In the genomic region with DNA sequence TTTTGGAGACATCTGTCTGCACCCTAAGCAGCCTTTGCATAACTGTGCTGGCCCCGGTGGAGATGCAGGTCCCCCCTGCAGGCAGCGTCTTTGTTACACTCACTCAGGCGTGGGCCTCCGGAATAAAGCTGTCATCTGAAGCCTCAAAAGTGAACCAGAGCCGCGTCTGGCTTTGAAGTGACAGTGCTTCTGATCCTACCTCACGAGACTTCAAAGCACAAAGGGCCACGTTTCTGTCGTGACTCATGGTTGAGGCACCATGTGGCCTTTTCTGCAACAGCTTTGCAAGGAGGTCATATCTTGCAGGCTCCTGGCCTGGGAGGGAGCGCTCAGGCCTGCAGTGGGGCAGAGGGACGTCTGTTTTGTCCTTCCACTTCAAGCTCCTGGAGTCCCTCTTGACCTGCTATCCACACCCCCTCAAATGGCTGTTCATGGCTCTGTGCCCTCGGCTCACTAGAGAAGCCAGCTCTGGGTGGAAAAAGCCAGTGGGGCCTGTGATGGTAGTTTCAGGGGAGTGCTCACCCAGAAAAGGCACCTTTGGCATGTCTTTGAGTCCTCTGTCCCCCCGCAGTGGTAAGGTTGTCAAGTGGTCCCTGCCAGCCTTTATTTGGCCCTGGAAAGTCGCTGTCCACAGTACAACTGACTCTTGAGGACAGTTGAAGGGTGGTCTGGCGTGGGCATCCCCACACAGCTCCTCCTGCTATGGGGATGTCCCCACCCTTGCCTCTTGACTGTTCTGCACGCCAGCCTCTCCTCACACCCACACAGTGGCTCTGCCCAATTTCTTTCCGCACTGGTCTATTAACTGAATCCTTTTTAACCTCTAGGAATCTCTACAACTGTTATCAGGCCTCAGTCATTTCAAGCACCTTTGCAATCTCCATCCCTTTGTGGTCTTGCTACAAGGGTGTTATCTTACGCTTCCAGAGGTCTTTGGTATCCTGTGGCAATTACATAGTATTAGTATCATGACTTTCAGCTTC, we compare ENCODE assay signal across 10 cellular contexts.
DNase-seq lines count a peak whose midpoint lies in the region; ATAC-seq and TF ChIP-seq lines count a peak whose summit lies in the region.
"Had no signal": no experiment of that assay in that cellular context is flagged by ENCODE, and none has a peak within 500 bp of the region (broad histone marks: within the 10 kb centered on the region; RNA-seq: fewer than 3 reads in every experiment).

No MANE protein-coding gene starts in this region.

- no peak overlapping the region for H3K4me3 ChIP-seq in DND-41 (ENCODE audit: low read depth in 1 of 2, low read length in 2 of 2)
- H3K4me3 ChIP-seq: ovary had no signal

- no peaks in the 10 kb centered on the region for H3K36me3 ChIP-seq in DND-41 (ENCODE audit: insufficient read depth, low read length)
- H3K36me3 ChIP-seq: ovary had no signal

- no peaks in the 10 kb centered on the region for H3K79me2 ChIP-seq in DND-41 (ENCODE audit: insufficient read depth, low read length)

- no peaks in the 10 kb centered on the region for H3K4me1 ChIP-seq in DND-41 (ENCODE audit: insufficient read depth, low read length)

- peak; percentile 71 for DNase-seq in DND-41
- peak; percentile 82 to 84 for DNase-seq in activated CD4-positive, alpha-beta T cell treated with anti-CD3 and anti-CD28 coated beads for 24 hours (ENCODE audit: low read depth in 2 of 2)
- DNase-seq in central memory CD8-positive, alpha-beta T cell (ENCODE audit: low spot score in 2 of 2) = no peak
- peak; percentile 75 to 81 for DNase-seq in stimulated activated CD4-positive, alpha-beta T cell treated with anti-CD3 and anti-CD28 coated beads, Interleukin-1b, Interleukin-23, amount 100 ng/mL, for 4 hours (ENCODE audit: low read depth in 2 of 2)
- no peak for DNase-seq in SIG-M5 treated with dmso at 0.1 percent for 504 hours (lab: John Stamatoyannopoulos, UW; ENCODE audit: unreplicated experiment)
- DNase-seq in COLO668 (lab: John Stamatoyannopoulos, UW; ENCODE audit: unreplicated experiment) = no peak
- DNase-seq in SHP77 (lab: John Stamatoyannopoulos, UW) = no peak

- H3K9me3 ChIP-seq in DND-41 (ENCODE audit: insufficient read depth, low read length, severe bottlenecking) = no peaks in the 10 kb centered on the region
- H3K9me3 ChIP-seq: ovary had no signal

- H2AFZ ChIP-seq in DND-41 (ENCODE audit: low read depth, low read length) = no peak overlapping the region

- no peak overlapping the region for H3K4me3 Mint-ChIP-seq in central memory CD8-positive, alpha-beta T cell

- peaks cover 12% of the 10 kb centered on the region for H3K27me3 ChIP-seq in DND-41 (ENCODE audit: insufficient read depth, low read length, poor library complexity)
- H3K27me3 ChIP-seq: ovary had no signal

- H3K27ac Mint-ChIP-seq in central memory CD8-positive, alpha-beta T cell (ENCODE audit: low read depth) = no peak overlapping the region

- no peak overlapping the region for H3K27ac ChIP-seq in DND-41 (ENCODE audit: low read length)
- H3K27ac ChIP-seq: KMS-11, ovary had no signal

- no peak overlapping the region for H3K9ac ChIP-seq in DND-41 (ENCODE audit: low read depth, low read length)
- H3K9ac ChIP-seq: KMS-11 had no signal

- H4K20me1 ChIP-seq in DND-41 (ENCODE audit: insufficient read depth, low read length) = no peaks in the 10 kb centered on the region; the same call in 1 of the 2 replicates

- no peaks in the 10 kb centered on the region for H3K9me3 Mint-ChIP-seq in central memory CD8-positive, alpha-beta T cell

- peaks cover 10% of the 10 kb centered on the region for H3K27me3 Mint-ChIP-seq in central memory CD8-positive, alpha-beta T cell

- peaks cover 6% of the 10 kb centered on the region for H3K36me3 Mint-ChIP-seq in central memory CD8-positive, alpha-beta T cell (ENCODE audit: insufficient read depth)

- peak; percentile 87 for ATAC-seq in DND-41 (ENCODE audit: insufficient read depth, low read depth)
- ATAC-seq in central memory CD8-positive, alpha-beta T cell (replicated peaks; ENCODE audit: extremely low read depth, poor library complexity, severe bottlenecking) = peak; percentile 80
- no peak for ATAC-seq in SK-N-SH treated with all-trans-retinoic acid at 6 μM for 48 hours

- H3K4me2 ChIP-seq in DND-41 (ENCODE audit: insufficient read depth, low read length) = no peak overlapping the region
- H3K4me2 ChIP-seq: KMS-11 had no signal

- no peak for TF ChIP-seq CTCF in DND-41 (IDR thresholded peaks at IDR 0.05; ENCODE audit: borderline replicate concordance, extremely low read depth, low read length, poor library complexity, severe bottlenecking)

- H3K4me1 Mint-ChIP-seq in central memory CD8-positive, alpha-beta T cell = peaks cover 27% of the 10 kb centered on the region

TF ChIP-seq in SK-N-SH treated with all-trans-retinoic acid at 6 μM for 48 hours, 23 proteins besides CTCF, POLR2A, EP300 and RAD21:
- no peak for TF ChIP-seq GLIS3 (CRISPR knock-in tag; IDR thresholded peaks at IDR 0.05)
- TF ChIP-seq OSR1 (CRISPR knock-in tag; IDR thresholded peaks at IDR 0.05) = no peak
- TF ChIP-seq RARB (CRISPR knock-in tag; IDR thresholded peaks at IDR 0.05) = no peak
- TF ChIP-seq, protein P1, sequence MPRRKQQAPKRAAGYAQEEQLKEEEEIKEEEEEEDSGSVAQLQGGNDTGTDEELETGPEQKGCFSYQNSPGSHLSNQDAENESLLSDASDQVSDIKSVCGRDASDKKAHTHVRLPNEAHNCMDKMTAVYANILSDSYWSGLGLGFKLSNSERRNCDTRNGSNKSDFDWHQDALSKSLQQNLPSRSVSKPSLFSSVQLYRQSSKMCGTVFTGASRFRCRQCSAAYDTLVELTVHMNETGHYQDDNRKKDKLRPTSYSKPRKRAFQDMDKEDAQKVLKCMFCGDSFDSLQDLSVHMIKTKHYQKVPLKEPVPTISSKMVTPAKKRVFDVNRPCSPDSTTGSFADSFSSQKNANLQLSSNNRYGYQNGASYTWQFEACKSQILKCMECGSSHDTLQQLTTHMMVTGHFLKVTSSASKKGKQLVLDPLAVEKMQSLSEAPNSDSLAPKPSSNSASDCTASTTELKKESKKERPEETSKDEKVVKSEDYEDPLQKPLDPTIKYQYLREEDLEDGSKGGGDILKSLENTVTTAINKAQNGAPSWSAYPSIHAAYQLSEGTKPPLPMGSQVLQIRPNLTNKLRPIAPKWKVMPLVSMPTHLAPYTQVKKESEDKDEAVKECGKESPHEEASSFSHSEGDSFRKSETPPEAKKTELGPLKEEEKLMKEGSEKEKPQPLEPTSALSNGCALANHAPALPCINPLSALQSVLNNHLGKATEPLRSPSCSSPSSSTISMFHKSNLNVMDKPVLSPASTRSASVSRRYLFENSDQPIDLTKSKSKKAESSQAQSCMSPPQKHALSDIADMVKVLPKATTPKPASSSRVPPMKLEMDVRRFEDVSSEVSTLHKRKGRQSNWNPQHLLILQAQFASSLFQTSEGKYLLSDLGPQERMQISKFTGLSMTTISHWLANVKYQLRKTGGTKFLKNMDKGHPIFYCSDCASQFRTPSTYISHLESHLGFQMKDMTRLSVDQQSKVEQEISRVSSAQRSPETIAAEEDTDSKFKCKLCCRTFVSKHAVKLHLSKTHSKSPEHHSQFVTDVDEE (CRISPR knock-in tag; IDR thresholded peaks at IDR 0.05) = no peak
- TF ChIP-seq, protein P2, sequence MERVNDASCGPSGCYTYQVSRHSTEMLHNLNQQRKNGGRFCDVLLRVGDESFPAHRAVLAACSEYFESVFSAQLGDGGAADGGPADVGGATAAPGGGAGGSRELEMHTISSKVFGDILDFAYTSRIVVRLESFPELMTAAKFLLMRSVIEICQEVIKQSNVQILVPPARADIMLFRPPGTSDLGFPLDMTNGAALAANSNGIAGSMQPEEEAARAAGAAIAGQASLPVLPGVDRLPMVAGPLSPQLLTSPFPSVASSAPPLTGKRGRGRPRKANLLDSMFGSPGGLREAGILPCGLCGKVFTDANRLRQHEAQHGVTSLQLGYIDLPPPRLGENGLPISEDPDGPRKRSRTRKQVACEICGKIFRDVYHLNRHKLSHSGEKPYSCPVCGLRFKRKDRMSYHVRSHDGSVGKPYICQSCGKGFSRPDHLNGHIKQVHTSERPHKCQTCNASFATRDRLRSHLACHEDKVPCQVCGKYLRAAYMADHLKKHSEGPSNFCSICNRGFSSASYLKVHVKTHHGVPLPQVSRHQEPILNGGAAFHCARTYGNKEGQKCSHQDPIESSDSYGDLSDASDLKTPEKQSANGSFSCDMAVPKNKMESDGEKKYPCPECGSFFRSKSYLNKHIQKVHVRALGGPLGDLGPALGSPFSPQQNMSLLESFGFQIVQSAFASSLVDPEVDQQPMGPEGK (CRISPR knock-in tag; IDR thresholded peaks at IDR 0.05; ENCODE audit: borderline replicate concordance) = no peak
- no peak for TF ChIP-seq ZFP3 (CRISPR knock-in tag; IDR thresholded peaks at IDR 0.05)
- no peak for TF ChIP-seq TCF4 (CRISPR knock-in tag; IDR thresholded peaks at IDR 0.05; ENCODE audit: borderline replicate concordance)
- no peak for TF ChIP-seq CSDC2 (CRISPR knock-in tag; IDR thresholded peaks at IDR 0.05)
- no peak for TF ChIP-seq ESRRG (CRISPR knock-in tag; IDR thresholded peaks at IDR 0.05)

Comparison
In these comparisons a context has a peak if more than half of its experiments do, and no peak if none do; other contexts are left out.
1. DNase-seq: peak in DND-41 (single experiment), activated CD4-positive, alpha-beta T cell treated with anti-CD3 and anti-CD28 coated beads for 24 hours (2 of 2) and stimulated activated CD4-positive, alpha-beta T cell treated with anti-CD3 and anti-CD28 coated beads, Interleukin-1b, Interleukin-23, amount 100 ng/mL, for 4 hours (2 of 2); none in central memory CD8-positive, alpha-beta T cell (0 of 2), SIG-M5 treated with dmso at 0.1 percent for 504 hours (single experiment), COLO668 (single experiment) and SHP77 (0 of 2).